8 cellular contexts compared by ENCODE assay signal in the genomic region with DNA sequence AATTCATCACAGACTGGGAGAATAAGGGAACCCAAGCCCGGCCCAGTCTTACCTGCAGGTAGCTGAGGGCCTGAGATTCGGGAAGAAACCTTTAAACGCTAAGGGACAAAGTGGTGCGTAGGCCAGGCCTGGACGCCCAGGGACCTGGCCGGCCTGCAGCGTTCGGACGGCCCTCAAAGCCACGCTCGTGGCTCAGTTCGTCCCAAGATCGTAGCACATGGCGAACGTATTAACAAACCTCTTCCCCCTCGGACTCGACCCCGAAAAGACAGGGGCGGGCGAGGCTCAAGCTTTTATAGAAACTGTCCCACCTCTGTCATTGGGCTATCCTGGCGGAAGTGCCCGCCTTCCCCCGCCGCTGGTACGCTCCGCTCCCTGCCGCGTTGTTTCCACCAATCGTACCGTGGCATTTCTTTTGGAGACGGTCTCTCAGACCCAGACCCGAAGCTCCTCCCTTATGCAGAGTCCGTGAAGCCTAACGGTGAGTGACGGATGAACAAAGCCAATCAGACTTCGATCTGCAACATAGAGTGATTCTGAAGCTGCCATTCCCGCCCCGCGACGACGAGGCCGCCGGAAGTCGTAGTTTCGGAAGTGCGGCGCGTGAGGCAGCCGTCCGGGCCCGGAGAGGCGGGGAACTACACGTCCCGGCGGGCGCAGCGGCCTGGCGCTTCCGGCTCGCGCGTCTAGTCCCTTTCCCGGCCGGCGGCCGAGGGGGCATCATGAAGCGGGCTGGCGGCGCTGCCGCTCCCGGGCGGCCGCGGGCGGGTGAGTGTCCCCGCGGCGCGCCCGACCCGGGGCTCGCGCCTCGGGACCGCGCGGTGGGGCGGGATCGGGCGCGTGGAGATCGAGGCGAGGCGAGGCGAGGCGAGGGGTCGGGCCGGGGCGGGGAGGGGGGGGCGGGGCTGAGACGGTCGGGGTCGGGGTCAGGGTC. TPM values are rescaled to one million over a fixed set of nuclear protein-coding genes. Genes with fewer than 3 reads are reported as not detected.
DNase-seq lines count a peak whose midpoint lies in the region; ATAC-seq, FAIRE-seq and TF ChIP-seq lines count a peak whose summit lies in the region.

A gene (plus strand): TSS at position 692 of the 934 bp plus-strand sequence. CDS start 8,139 bp downstream, outside the sequence.

- H3K27me3 Mint-ChIP-seq in naive thymus-derived CD8-positive, alpha-beta T cell = no peaks in the 10 kb centered on the region

- H3K4me3 ChIP-seq in Loucy (ENCODE audit: low read length, poor library complexity, severe bottlenecking) (peak within 1 kb of the TSS; percentile 96), fibroblast of mammary gland (ENCODE audit: control insufficient read depth, low read depth, low read length) (peak within 1 kb of the TSS; percentile 100)

- no peaks in the 10 kb centered on the region for H3K36me3 ChIP-seq in Loucy (ENCODE audit: insufficient read depth, low read length)

- peaks cover 5% of the 10 kb centered on the region for H3K4me1 ChIP-seq in Loucy (ENCODE audit: insufficient read depth, low read length, poor library complexity, severe bottlenecking)

- H3K4me2 ChIP-seq in Loucy (ENCODE audit: low read depth, low read length, poor library complexity, severe bottlenecking) = peak within 1 kb of the TSS; percentile 96

- TF ChIP-seq CTCF in Loucy (conservative IDR thresholded peaks at IDR 0.05; ENCODE audit: low read length) = no peak
- TF ChIP-seq CTCF in fibroblast of mammary gland (conservative IDR thresholded peaks at IDR 0.05; ENCODE audit: control insufficient read depth, insufficient read depth, low read depth, low read length) = no peak

- H3K79me2 ChIP-seq in Loucy (ENCODE audit: insufficient read depth, low read length) = peaks cover 81% of the 10 kb centered on the region

- H2AFZ ChIP-seq in Loucy (ENCODE audit: low read length) = no peak within 1 kb of the TSS

- H3K4me3 Mint-ChIP-seq in naive thymus-derived CD8-positive, alpha-beta T cell = peak within 1 kb of the TSS; percentile 87 to 96 (median 94)

- no peaks in the 10 kb centered on the region for H3K9me3 ChIP-seq in Loucy (ENCODE audit: insufficient read depth, low read depth, low read length)

- ATAC-seq in naive thymus-derived CD8-positive, alpha-beta T cell = peak; percentile 91 to 93

- peak within 1 kb of the TSS; percentile 97 for H3K9ac ChIP-seq in Loucy (ENCODE audit: low read depth, low read length, poor library complexity, severe bottlenecking)

- no peaks in the 10 kb centered on the region for H3K9me2 ChIP-seq in Loucy (replicated peaks; ENCODE audit: low read depth, low read length)

- H3K9me3 Mint-ChIP-seq in naive thymus-derived CD8-positive, alpha-beta T cell = no peaks in the 10 kb centered on the region

- POLR2A ChIA-PET in naive thymus-derived CD8-positive, alpha-beta T cell (lab: Charles Lee) = interaction anchor here (0.6 to 6.0 kb wide), 61 partner anchors 9 to 1460 kb away, joined by 3 to 48 read pairs (median 6); a partner anchor contains a TSS

- peaks cover 22 to 71% (median 67%) of the 10 kb centered on the region in 4 donors for H3K4me1 Mint-ChIP-seq in naive thymus-derived CD8-positive, alpha-beta T cell

- H4K20me1 ChIP-seq in Loucy (ENCODE audit: insufficient read depth, low read length, poor library complexity, severe bottlenecking) = peaks cover 45% of the 10 kb centered on the region

- peaks cover 0 to 15% (median 4%) of the 10 kb centered on the region in 3 donors for H3K36me3 Mint-ChIP-seq in naive thymus-derived CD8-positive, alpha-beta T cell

- peak; percentile 84 for FAIRE-seq in H54 (lab: Jason Lieb, UNC)

- peak within 1 kb of the TSS; percentile 67 to 98 (median 93) for H3K27ac Mint-ChIP-seq in naive thymus-derived CD8-positive, alpha-beta T cell

- H3F3A ChIP-seq in Loucy (ENCODE audit: low read depth) = no peaks in the 10 kb centered on the region

- DNase-seq in EL (peak; percentile 100), H54 (ENCODE audit: insufficient read length, low spot score) (peak; percentile 100), fibroblast of mammary gland (ENCODE audit: low read depth) (peak; percentile 100)
- DNase-seq in activated T-helper 9 cell treated with anti-CD3 and anti-CD28 coated beads, Interleukin-2, amount 50 U/mL, for 16 hours (ENCODE audit: low read depth) = peak; percentile 96
- peak; percentile 93 to 99 (median 98) for DNase-seq in naive thymus-derived CD8-positive, alpha-beta T cell
- DNase-seq in stimulated activated naive CD4-positive, alpha-beta T cell (lab: John Stamatoyannopoulos, UW) = peak; percentile 95 to 99 (median 98)

- H3K27me3 ChIP-seq in Loucy (ENCODE audit: insufficient read depth, low read length, poor library complexity, severe bottlenecking) = peaks cover 4% of the 10 kb centered on the region

- peak; percentile 99 for TF ChIP-seq POLR2A in H54 (IDR thresholded peaks at IDR 0.05; ENCODE audit: low read depth, low read length)
- peak; percentile 100 for TF ChIP-seq POLR2A in Raji (IDR thresholded peaks at IDR 0.05; ENCODE audit: insufficient read depth, low read depth, low read length)

RNA-seq across cellular contexts. Expression of the gene that starts here (rescaled TPM):
- 10 to 100 TPM; 32.3 to 39.5 TPM for total RNA-seq in naive thymus-derived CD8-positive, alpha-beta T cell
- 1 to 10 TPM; 3.5 to 8.8 (median 4.3) TPM for polyA plus RNA-seq in naive thymus-derived CD8-positive, alpha-beta T cell

Comparison
In these comparisons a context has a peak if more than half of its experiments do, and no peak if none do; other contexts are left out.
1. Peak in every context shown above with its lines: DNase-seq, ATAC-seq and H3K4me3 ChIP-seq.